Comparison of ENCODE assay signal across 12 cellular contexts in the genomic region with DNA sequence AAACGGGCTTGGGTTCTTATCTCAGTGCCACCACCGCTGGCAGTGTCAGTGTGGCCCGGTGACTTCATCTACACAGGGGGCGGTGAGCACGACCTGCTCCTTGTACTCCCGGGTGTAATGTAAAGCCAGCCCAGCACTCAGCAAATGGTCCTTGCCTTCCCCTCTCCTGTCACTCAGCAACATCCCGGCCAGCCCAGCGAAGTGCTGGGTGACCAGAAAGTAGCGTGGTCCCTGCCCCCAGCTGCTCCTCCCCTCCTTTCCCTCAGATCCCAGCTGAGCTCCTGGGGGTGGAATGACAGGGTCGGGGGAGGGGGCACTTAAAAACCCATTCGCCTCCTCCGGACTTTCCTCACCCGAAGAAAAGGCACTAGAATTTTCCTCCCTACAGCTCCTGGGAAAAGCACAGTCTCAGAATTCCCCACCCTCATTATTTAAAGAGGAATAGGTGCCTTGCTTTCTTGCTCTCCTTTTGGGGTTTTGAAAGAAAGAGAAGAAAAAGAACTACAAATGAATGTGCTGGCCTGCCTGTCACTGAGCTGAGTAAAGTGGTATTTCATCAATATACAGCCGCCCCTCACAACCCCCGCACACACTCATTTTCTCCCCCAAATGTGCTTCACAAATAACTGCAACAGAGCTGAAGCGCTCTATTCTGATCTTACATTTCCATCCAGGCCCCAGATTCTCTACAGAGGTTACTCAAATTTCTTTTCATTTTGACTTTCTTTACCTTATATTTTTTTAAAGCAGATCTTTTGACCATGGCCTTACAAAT. TPM values are rescaled to one million over a fixed set of nuclear protein-coding genes. Genes with fewer than 3 reads are reported as not detected.
DNase-seq lines count a peak whose midpoint lies in the region; ATAC-seq and TF ChIP-seq lines count a peak whose summit lies in the region.
"Had no signal": no experiment of that assay in that cellular context is flagged by ENCODE, and none has a peak within 500 bp of the region (broad histone marks: within the 10 kb centered on the region; RNA-seq: fewer than 3 reads in every experiment).

No MANE protein-coding gene starts in this region.

- no peaks in the 10 kb centered on the region for H3K9me3 Mint-ChIP-seq in activated naive CD4-positive, alpha-beta T cell treated with anti-CD3 and anti-CD28 coated beads for 36 hours
- H3K9me3 Mint-ChIP-seq in brain, result no peaks in the 10 kb centered on the region
- no peaks in the 10 kb centered on the region for H3K9me3 Mint-ChIP-seq in effector memory CD8-positive, alpha-beta T cell

- H3K9ac ChIP-seq in IMR-90 (ENCODE audit: low read depth, low read length), result no peak overlapping the region

- H3K18ac ChIP-seq in IMR-90 (ENCODE audit: low read depth, low read length), result no peak overlapping the region

- no TSS peak for BruUV-seq in IMR-90 (replicated peaks; lab: Mats Ljungman, UMichigan)

- peaks cover 20% of the 10 kb centered on the region for H3K4me1 ChIP-seq in IMR-90 (ENCODE audit: control insufficient read depth, insufficient read depth, low read length)
- H3K4me1 ChIP-seq in gastrocnemius medialis, result peaks cover 70 to 86% of the 10 kb centered on the region in 2 donors
- H3K4me1 ChIP-seq in left lung, result peaks cover 0 to 4% of the 10 kb centered on the region in 2 donors
- H3K4me1 ChIP-seq: colonic mucosa had no signal

- dilution Hi-C loops in IMR-90 (cut with HindIII; ENCODE audit: low sequenced_read_pairs, unreplicated experiment), result no loop called here

- H4K8ac ChIP-seq in IMR-90 (ENCODE audit: low read depth in 2 of 2, low read length in 2 of 2), result no peak overlapping the region

- H2BK15ac ChIP-seq in IMR-90 (ENCODE audit: low read depth, low read length), result 0 out of 3 replicates have a peak overlapping the region, but pooled peaks have one; percentile 59

- H3K9me1 ChIP-seq in IMR-90 (ENCODE audit: insufficient read depth, low read length), result peaks cover 8% of the 10 kb centered on the region; the same call in 1 of the 2 replicates

- no peak overlapping the region for H3K14ac ChIP-seq in IMR-90 (replicated peaks; ENCODE audit: low read depth, low read length)

- TF ChIP-seq RAD21 in IMR-90 (IDR thresholded peaks at IDR 0.05; ENCODE audit: low read length), result no peak

- peak overlapping the region; percentile 32 for H3K27ac Mint-ChIP-seq in activated naive CD4-positive, alpha-beta T cell treated with anti-CD3 and anti-CD28 coated beads for 36 hours
- H3K27ac Mint-ChIP-seq in brain, result peak overlapping the region; percentile 8 to 78 (median 57)
- peak overlapping the region in 1 of 2 donors; percentile 4 for H3K27ac Mint-ChIP-seq in effector memory CD8-positive, alpha-beta T cell

- intact Hi-C loops in activated naive CD4-positive, alpha-beta T cell treated with anti-CD3 and anti-CD28 coated beads for 36 hours (cut with micrococcal nuclease), result no loop called here
- intact Hi-C loops in IMR-90 (cut with micrococcal nuclease), result loop anchor here (5.0 kb wide), 1 partner anchor 96 kb away; no protein-coding TSS in a partner anchor
- intact Hi-C loops in gastrocnemius medialis (cut with DNase I; ENCODE audit: low total_unique reads), result loop anchor here (2.0 to 5.0 kb wide), 4 partner anchors 54 to 456 kb away; a partner anchor contains a TSS
- intact Hi-C loops in left lung (cut with DNase I), result no loop called here

- peak overlapping the region; percentile 7; the same call in 1 of the 2 replicates for H2AK5ac ChIP-seq in IMR-90 (ENCODE audit: low read depth, low read length)

- no peaks in the 10 kb centered on the region for H3K79me1 ChIP-seq in IMR-90 (ENCODE audit: low read depth in 1 of 2, low read length in 2 of 2)

- H2AFZ ChIP-seq in IMR-90 (replicated peaks; ENCODE audit: low read length, poor library complexity), result no peak overlapping the region

- CTCF ChIA-PET in activated naive CD4-positive, alpha-beta T cell treated with anti-CD3 and anti-CD28 coated beads for 36 hours (lab: Charles Lee), result no interaction called here
- CTCF ChIA-PET in IMR-90 (lab: Yijun Ruan, JAX), result interaction anchor here (0.9 to 2.5 kb wide), 3 partner anchors 13 to 16 kb away, joined by 3 to 13 read pairs (median 6); no protein-coding TSS in a partner anchor

- H4K91ac ChIP-seq in IMR-90 (ENCODE audit: insufficient read depth, low read depth, low read length), result peak overlapping the region; percentile 18; the same call in 1 of the 2 replicates

- POLR2A ChIA-PET in IMR-90 (lab: Charles Lee; ENCODE audit: unreplicated experiment), result no interaction called here

- H4K20me1 ChIP-seq in IMR-90 (ENCODE audit: insufficient read depth, low read length), result peaks cover 3% of the 10 kb centered on the region; the same call in 1 of the 2 replicates

- H3K4me2 ChIP-seq in IMR-90 (ENCODE audit: low read depth, low read length), result no peak overlapping the region

- ATAC-seq in IMR-90 (ENCODE audit: low read depth), result no peak
- ATAC-seq in gastrocnemius medialis, result no peak
- no peak for ATAC-seq in effector memory CD8-positive, alpha-beta T cell (replicated peaks)
- ATAC-seq in left lung, result no peak

- no peak overlapping the region for H3K4me3 Mint-ChIP-seq in activated naive CD4-positive, alpha-beta T cell treated with anti-CD3 and anti-CD28 coated beads for 36 hours
- peak overlapping the region; percentile 0 to 94 (median 55) for H3K4me3 Mint-ChIP-seq in brain
- H3K4me3 Mint-ChIP-seq in effector memory CD8-positive, alpha-beta T cell, result no peak overlapping the region

- H3K27me3 Mint-ChIP-seq in activated naive CD4-positive, alpha-beta T cell treated with anti-CD3 and anti-CD28 coated beads for 36 hours (ENCODE audit: low read depth), result peaks cover 7% of the 10 kb centered on the region
- peaks cover 14% of the 10 kb centered on the region for H3K27me3 Mint-ChIP-seq in brain
- H3K27me3 Mint-ChIP-seq in effector memory CD8-positive, alpha-beta T cell, result peaks cover 61 to 93% of the 10 kb centered on the region in 2 donors

- no peak for TF ChIP-seq POLR2A in IMR-90 (IDR thresholded peaks at IDR 0.05; ENCODE audit: low read depth, low read length)
- no peak for TF ChIP-seq POLR2A in gastrocnemius medialis (IDR thresholded peaks at IDR 0.05)

- no peak overlapping the region for H3K56ac ChIP-seq in IMR-90 (ENCODE audit: extremely low read depth, insufficient read depth, low read length)

- H3K27ac ChIP-seq in IMR-90 (ENCODE audit: insufficient read depth, low read length) (no peak overlapping the region), gastrocnemius medialis (peak overlapping the region; percentile 91 to 99 (median 96)), left lung (no peak overlapping the region)
- H3K27ac ChIP-seq: colonic mucosa, vagina had no signal

- no peak overlapping the region for H4K5ac ChIP-seq in IMR-90 (ENCODE audit: low read depth, low read length)

- H3K4me3 ChIP-seq in IMR-90 (ENCODE audit: insufficient read depth, low read depth, low read length) (no peak overlapping the region), gastrocnemius medialis (no peak overlapping the region), left lung (no peak overlapping the region)
- H3K4me3 ChIP-seq: colonic mucosa, esophagus squamous epithelium, vagina had no signal

- H3K36me3 ChIP-seq in IMR-90 (ENCODE audit: control insufficient read depth, insufficient read depth, low read length) (no peaks in the 10 kb centered on the region), gastrocnemius medialis (no peaks in the 10 kb centered on the region), left lung (no peaks in the 10 kb centered on the region)
- H3K36me3 ChIP-seq: colonic mucosa, esophagus squamous epithelium, vagina had no signal

- no peak overlapping the region for H2BK5ac ChIP-seq in IMR-90 (ENCODE audit: low read depth, low read length, poor library complexity, severe bottlenecking)

- H3K4ac ChIP-seq in IMR-90 (ENCODE audit: low read depth, low read length), result 0 out of 2 replicates have a peak overlapping the region, but pooled peaks have one; percentile 0

- H3K27me3 ChIP-seq in IMR-90 (ENCODE audit: control insufficient read depth, insufficient read depth, low read length) (peaks cover 34% of the 10 kb centered on the region), gastrocnemius medialis (no peaks in the 10 kb centered on the region), left lung (peaks cover 5 to 19% of the 10 kb centered on the region in 2 donors)
- H3K27me3 ChIP-seq: vagina had no signal

- no peak for DNase-seq in activated naive CD4-positive, alpha-beta T cell treated with anti-CD3 and anti-CD28 coated beads for 36 hours
- DNase-seq in activated naive CD4-positive, alpha-beta T cell treated with anti-CD3 and anti-CD28 coated beads, Interleukin-2, amount 50 U/mL, for 16 hours, result no peak
- DNase-seq in IMR-90 (no peak), gastrocnemius medialis (peak in 1 of 2 donors; percentile 52), GDM1 (lab: John Stamatoyannopoulos, UW) (no peak), left lung (no peak)
- DNase-seq in effector memory CD8-positive, alpha-beta T cell, result no peak
- DNase-seq: colonic mucosa, esophagus squamous epithelium, mammary epithelial cell had no signal

- H3K4me1 Mint-ChIP-seq in activated naive CD4-positive, alpha-beta T cell treated with anti-CD3 and anti-CD28 coated beads for 36 hours (ENCODE audit: low read depth), result peaks cover 13% of the 10 kb centered on the region
- H3K4me1 Mint-ChIP-seq in brain, result peaks cover 93% of the 10 kb centered on the region
- peaks cover 0 to 9% of the 10 kb centered on the region in 2 donors for H3K4me1 Mint-ChIP-seq in effector memory CD8-positive, alpha-beta T cell (ENCODE audit: low read depth in 2 of 2)

- peak overlapping the region; percentile 3; the same call in 1 of the 2 replicates for H2BK20ac ChIP-seq in IMR-90 (ENCODE audit: low read depth, low read length)

- peaks cover 2% of the 10 kb centered on the region; the same call in 1 of the 2 replicates for H3K9me3 ChIP-seq in IMR-90 (ENCODE audit: control insufficient read depth, insufficient read depth, low read length)
- H3K9me3 ChIP-seq in gastrocnemius medialis, result no peaks in the 10 kb centered on the region
- H3K9me3 ChIP-seq in left lung, result no peaks in the 10 kb centered on the region
- H3K9me3 ChIP-seq: colonic mucosa, esophagus squamous epithelium, vagina had no signal

- no peaks in the 10 kb centered on the region for H3K36me3 Mint-ChIP-seq in activated naive CD4-positive, alpha-beta T cell treated with anti-CD3 and anti-CD28 coated beads for 36 hours (ENCODE audit: low read depth)
- H3K36me3 Mint-ChIP-seq in brain, result no peaks in the 10 kb centered on the region
- H3K36me3 Mint-ChIP-seq in effector memory CD8-positive, alpha-beta T cell (ENCODE audit: insufficient read depth), result no peaks in the 10 kb centered on the region

- in situ Hi-C loops in IMR-90 (cut with MboI; ENCODE audit: low sequenced_read_pairs) (no loop called here), gastrocnemius medialis (cut with MboI; ENCODE audit: low sequenced_read_pairs in 4 of 4) (no loop called here)

- no peak overlapping the region for H3K23ac ChIP-seq in IMR-90 (ENCODE audit: low read depth, low read length)

- no peak for TF ChIP-seq CTCF in IMR-90 (conservative IDR thresholded peaks at IDR 0.05; ENCODE audit: low read depth, low read length)
- TF ChIP-seq CTCF in brain (conservative IDR thresholded peaks at IDR 0.05), result no peak
- no peak for TF ChIP-seq CTCF in gastrocnemius medialis (IDR thresholded peaks at IDR 0.05 in 4 of 5, conservative IDR thresholded peaks at IDR 0.05 in 1 of 5)
- TF ChIP-seq CTCF in left lung (IDR thresholded peaks at IDR 0.05), result no peak

- no peak overlapping the region for H2AK9ac ChIP-seq in IMR-90 (replicated peaks; ENCODE audit: low read depth, low read length, poor library complexity)

- 67% methylated on average over 3 of the region's 16 CpGs; no CpG with 5 or more reads in 1 of the 2 experiments for WGBS in IMR-90 (ENCODE audit: extremely low coverage in 2 of 2, insufficient read length in 1 of 2), 2 experiments

- no peak overlapping the region for H2BK120ac ChIP-seq in IMR-90 (ENCODE audit: low read depth, low read length)

RNA-seq across cellular contexts. Expression of a gene that starts 7.0 kb away (rescaled TPM):
- total RNA-seq in activated naive CD4-positive, alpha-beta T cell treated with anti-CD3 and anti-CD28 coated beads for 36 hours, result under 1 TPM; 0.25 to 0.26 TPM
- total RNA-seq in IMR-90 (2012; rRNA removed), result not detected in 2 replicates
- polyA plus RNA-seq in IMR-90 (2012; rRNA removed), result 0.02 and 0.07 TPM in 2 replicates
- under 0.01 and 0.02 TPM in 2 replicates for polyA plus RNA-seq in IMR-90 (2012; cell fraction: cytosol; rRNA removed)
- polyA plus RNA-seq in IMR-90 (2012; cell fraction: nucleus; rRNA removed; ENCODE audit: low replicate concordance), result 0.01 and 0.05 TPM in 2 replicates
- 5.1 TPM for polyA plus RNA-seq in brain (ENCODE audit: insufficient read depth, low read depth, low replicate concordance)
- 10 to 100 TPM in 3 of 4 donors, 1 to 10 TPM in 1; 5.0 to 30.0 (median 20.8) TPM for total RNA-seq in gastrocnemius medialis
- total RNA-seq in left lung, result 1 to 10 TPM; 1.9 to 2.2 TPM
- total RNA-seq: mammary epithelial cell had no signal

Comparison
In these comparisons a context has a peak if more than half of its experiments do, and no peak if none do; other contexts are left out.
1. H3K4me3 Mint-ChIP-seq: peak in brain (5 of 5); none in activated naive CD4-positive, alpha-beta T cell treated with anti-CD3 and anti-CD28 coated beads for 36 hours (single experiment) and effector memory CD8-positive, alpha-beta T cell (0 of 2).
2. H3K27ac ChIP-seq: peak in gastrocnemius medialis (4 of 4); none in IMR-90 (single experiment) and left lung (0 of 2).
3. intact Hi-C loops: an anchor here in IMR-90 (5.0 kb wide) and gastrocnemius medialis (2.0 to 5.0 kb wide); none called in activated naive CD4-positive, alpha-beta T cell treated with anti-CD3 and anti-CD28 coated beads for 36 hours and left lung.